12 cellular contexts compared by ENCODE assay signal in genomic region chr2:191231995-191232394, GRCh38. TPM values are rescaled to one million over a fixed set of nuclear protein-coding genes. Genes with fewer than 3 reads are reported as not detected.
A peak's percentile ranks its signal among the peaks of the same experiment; 100 is the strongest.
DNase-seq lines count a peak whose midpoint lies in the region; ATAC-seq and TF ChIP-seq lines count a peak whose summit lies in the region.
"Had no signal": no experiment of that assay in that cellular context is flagged by ENCODE, and none has a peak within 500 bp of the region (broad histone marks: within the 10 kb centered on the region; RNA-seq: fewer than 3 reads in every experiment).

No MANE protein-coding gene starts in this region.

- no peak overlapping the region for H3K27ac ChIP-seq in SJCRH30

- no peak for TF ChIP-seq POLR2A in GM18505 (IDR thresholded peaks at IDR 0.05; ENCODE audit: borderline replicate concordance, extremely low read depth, insufficient read depth, insufficient read length)

- H3K36me3 ChIP-seq in SJCRH30, result no peaks in the 10 kb centered on the region

- H3K27me3 ChIP-seq in SJCRH30, result no peaks in the 10 kb centered on the region

- H3K4me1 Mint-ChIP-seq in activated naive CD4-positive, alpha-beta T cell treated with anti-CD3 and anti-CD28 coated beads, Interleukin-2, amount 10 ng/mL, durations not matched to agents 7 days and 5 days, result no peaks in the 10 kb centered on the region

- CTCF ChIA-PET in activated naive CD4-positive, alpha-beta T cell treated with anti-CD3 and anti-CD28 coated beads, Interleukin-2, amount 10 ng/mL, durations not matched to agents 7 days and 5 days (lab: Charles Lee), result interaction anchor here (2.3 kb wide), 1 partner anchor 14 kb away, joined by 9 read pairs; no protein-coding TSS in a partner anchor

- ATAC-seq in GM18505 (IDR thresholded peaks at IDR 0.05; ENCODE audit: unreplicated experiment), result no peak

- peak; percentile 25; the same call in 1 of the 2 replicates for TF ChIP-seq CTCF in GM12874 (IDR thresholded peaks at IDR 0.05; ENCODE audit: insufficient read depth, low read depth, low read length)

- peaks cover 8% of the 10 kb centered on the region for H3K4me1 ChIP-seq in SJCRH30

- H3K27ac Mint-ChIP-seq in activated naive CD4-positive, alpha-beta T cell treated with anti-CD3 and anti-CD28 coated beads, Interleukin-2, amount 10 ng/mL, durations not matched to agents 7 days and 5 days, result no peak overlapping the region
- H3K27ac Mint-ChIP-seq: activated T-cell treated with anti-CD3 and anti-CD28 coated beads, Interleukin-2, amount 50 U/mL, for 24 hours; stimulated activated naive CD8-positive, alpha-beta T cell treated with anti-CD3 and anti-CD28 coated beads, Interleukin-15, Interleukin-2, amounts not matched to agents 100 ng/mL and 50 ng/mL, for 24 hours had no signal

- no peaks in the 10 kb centered on the region for H3K9me3 Mint-ChIP-seq in activated naive CD4-positive, alpha-beta T cell treated with anti-CD3 and anti-CD28 coated beads, Interleukin-2, amount 10 ng/mL, durations not matched to agents 7 days and 5 days
- H3K9me3 Mint-ChIP-seq: activated T-cell treated with anti-CD3 and anti-CD28 coated beads, Interleukin-2, amount 50 U/mL, for 24 hours; stimulated activated naive CD8-positive, alpha-beta T cell treated with anti-CD3 and anti-CD28 coated beads, Interleukin-15, Interleukin-2, amounts not matched to agents 100 ng/mL and 50 ng/mL, for 24 hours had no signal

- H3K4me3 Mint-ChIP-seq in activated naive CD4-positive, alpha-beta T cell treated with anti-CD3 and anti-CD28 coated beads, Interleukin-2, amount 10 ng/mL, durations not matched to agents 7 days and 5 days, result no peak overlapping the region
- H3K4me3 Mint-ChIP-seq: activated T-cell treated with anti-CD3 and anti-CD28 coated beads, Interleukin-2, amount 50 U/mL, for 24 hours; stimulated activated naive CD8-positive, alpha-beta T cell treated with anti-CD3 and anti-CD28 coated beads, Interleukin-15, Interleukin-2, amounts not matched to agents 100 ng/mL and 50 ng/mL, for 24 hours had no signal

- H3K9me3 ChIP-seq in SJCRH30 (replicated peaks), result no peaks in the 10 kb centered on the region

- no peak overlapping the region for H3K4me3 ChIP-seq in SJCRH30

- DNase-seq in RPMI7951 (ENCODE audit: low read depth) (peak; percentile 68), fibroblast of gingiva (ENCODE audit: low read depth) (peak; percentile 87), renal cortical epithelial cell (ENCODE audit: low read depth) (peak; percentile 84), cerebellum (ENCODE audit: low spot score) (no peak), SJCRH30 (no peak)
- no peak for DNase-seq in activated naive CD4-positive, alpha-beta T cell treated with anti-CD3 and anti-CD28 coated beads, Interleukin-2, amount 10 ng/mL, durations not matched to agents 7 days and 5 days
- DNase-seq: activated T-cell treated with anti-CD3 and anti-CD28 coated beads, Interleukin-2, amount 50 U/mL, for 24 hours; GOT3; KBM-7 had no signal

- no peaks in the 10 kb centered on the region for H3K27me3 Mint-ChIP-seq in activated naive CD4-positive, alpha-beta T cell treated with anti-CD3 and anti-CD28 coated beads, Interleukin-2, amount 10 ng/mL, durations not matched to agents 7 days and 5 days
- H3K27me3 Mint-ChIP-seq: activated T-cell treated with anti-CD3 and anti-CD28 coated beads, Interleukin-2, amount 50 U/mL, for 24 hours; stimulated activated naive CD8-positive, alpha-beta T cell treated with anti-CD3 and anti-CD28 coated beads, Interleukin-15, Interleukin-2, amounts not matched to agents 100 ng/mL and 50 ng/mL, for 24 hours had no signal

- no peaks in the 10 kb centered on the region for H3K36me3 Mint-ChIP-seq in activated naive CD4-positive, alpha-beta T cell treated with anti-CD3 and anti-CD28 coated beads, Interleukin-2, amount 10 ng/mL, durations not matched to agents 7 days and 5 days

RNA-seq across cellular contexts. Expression of gene MYO1B, which starts 13.2 kb away (rescaled TPM):
- total RNA-seq in RPMI7951 (2014; rRNA removed; shearing (Covaris generic)), result 173 and 185 TPM in 2 replicates
- total RNA-seq in renal cortical epithelial cell, result 157 and 165 TPM in 2 replicates
- total RNA-seq in cerebellum, result 63.5 TPM
- 248 and 265 TPM in 2 replicates for total RNA-seq in SJCRH30 (2014; rRNA removed; shearing (Covaris generic))

Comparison
In these comparisons a context has a peak if more than half of its experiments do, and no peak if none do; other contexts are left out.
1. DNase-seq: peak in RPMI7951 (single experiment), fibroblast of gingiva (single experiment) and renal cortical epithelial cell (single experiment); none in cerebellum (single experiment), activated naive CD4-positive, alpha-beta T cell treated with anti-CD3 and anti-CD28 coated beads, Interleukin-2, amount 10 ng/mL, durations not matched to agents 7 days and 5 days (single experiment) and SJCRH30 (0 of 2).